In the genomic region with DNA sequence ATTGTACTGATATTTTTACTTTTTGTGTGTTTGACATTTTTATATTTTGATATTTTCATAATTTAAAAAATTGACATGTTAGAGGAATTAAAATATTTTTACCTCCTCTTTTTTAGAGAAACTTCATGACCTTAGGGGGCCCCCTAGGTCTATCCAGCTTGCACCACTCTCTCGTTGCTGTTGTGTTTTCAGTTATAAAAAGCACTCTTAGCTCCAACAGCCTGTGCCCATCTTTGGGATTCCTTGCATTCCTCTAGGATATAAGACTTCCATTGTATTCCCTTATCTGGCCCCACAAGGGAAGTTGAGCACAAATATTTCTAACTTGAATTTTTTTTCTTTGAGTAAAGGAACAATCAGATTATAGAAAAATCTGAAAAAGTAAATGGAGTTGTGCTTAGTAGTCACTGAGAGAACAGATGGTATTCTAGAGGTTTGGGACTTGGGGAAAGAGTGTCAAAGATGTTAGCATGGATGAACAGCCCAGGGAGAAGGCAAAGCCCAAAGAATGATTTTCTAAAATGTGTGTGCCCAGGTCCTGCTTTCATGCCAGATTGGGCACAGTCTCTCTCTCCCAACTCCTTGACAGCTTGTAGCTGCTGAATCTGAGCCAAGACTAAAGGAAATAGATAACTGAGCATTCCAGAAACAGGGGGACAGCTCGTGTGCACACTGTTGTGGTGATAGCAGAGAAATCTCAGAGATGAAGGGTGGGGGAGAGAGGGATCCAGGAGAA, we compare ENCODE assay signal across 2 cellular contexts.
TF ChIP-seq lines count a peak whose summit lies in the region.

No MANE protein-coding gene starts in this region.

TF ChIP-seq in IMR-90, 13 proteins besides CTCF, POLR2A, EP300 and RAD21 (continued from another document):
- TF ChIP-seq BHLHE40 (IDR thresholded peaks at IDR 0.05; ENCODE audit: low read depth, low read length) (no peak), FOS (IDR thresholded peaks at IDR 0.05; ENCODE audit: low read depth, low read length) (no peak), MAZ (IDR thresholded peaks at IDR 0.05; ENCODE audit: borderline replicate concordance, low read depth, low read length) (no peak), RCOR1 (IDR thresholded peaks at IDR 0.05; ENCODE audit: insufficient replicate concordance, low read length) (no peak), NFE2L2 (IDR thresholded peaks at IDR 0.05; ENCODE audit: low read depth, low read length) (no peak), MXI1 (IDR thresholded peaks at IDR 0.05; ENCODE audit: borderline replicate concordance, low read depth, low read length) (no peak)
- TF ChIP-seq, protein P1, sequence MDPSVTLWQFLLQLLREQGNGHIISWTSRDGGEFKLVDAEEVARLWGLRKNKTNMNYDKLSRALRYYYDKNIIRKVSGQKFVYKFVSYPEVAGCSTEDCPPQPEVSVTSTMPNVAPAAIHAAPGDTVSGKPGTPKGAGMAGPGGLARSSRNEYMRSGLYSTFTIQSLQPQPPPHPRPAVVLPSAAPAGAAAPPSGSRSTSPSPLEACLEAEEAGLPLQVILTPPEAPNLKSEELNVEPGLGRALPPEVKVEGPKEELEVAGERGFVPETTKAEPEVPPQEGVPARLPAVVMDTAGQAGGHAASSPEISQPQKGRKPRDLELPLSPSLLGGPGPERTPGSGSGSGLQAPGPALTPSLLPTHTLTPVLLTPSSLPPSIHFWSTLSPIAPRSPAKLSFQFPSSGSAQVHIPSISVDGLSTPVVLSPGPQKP (IDR thresholded peaks at IDR 0.05; ENCODE audit: borderline replicate concordance, low read depth, low read length) = no peak
- TF ChIP-seq, protein P2, sequence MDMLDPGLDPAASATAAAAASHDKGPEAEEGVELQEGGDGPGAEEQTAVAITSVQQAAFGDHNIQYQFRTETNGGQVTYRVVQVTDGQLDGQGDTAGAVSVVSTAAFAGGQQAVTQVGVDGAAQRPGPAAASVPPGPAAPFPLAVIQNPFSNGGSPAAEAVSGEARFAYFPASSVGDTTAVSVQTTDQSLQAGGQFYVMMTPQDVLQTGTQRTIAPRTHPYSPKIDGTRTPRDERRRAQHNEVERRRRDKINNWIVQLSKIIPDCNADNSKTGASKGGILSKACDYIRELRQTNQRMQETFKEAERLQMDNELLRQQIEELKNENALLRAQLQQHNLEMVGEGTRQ (IDR thresholded peaks at IDR 0.05; ENCODE audit: low read depth, low read length) = no peak

TF ChIP-seq in GM12891, 5 proteins besides CTCF, POLR2A, EP300 and RAD21 (continued from another document):
- no peak for TF ChIP-seq SPI1 (IDR thresholded peaks at IDR 0.05; ENCODE audit: low read depth, low read length)
TF ChIP-seq in GM12891: peak in this region for 0.
